In genomic region chr2:86695053-86695691, GRCh38 we compare ENCODE assay signal across 16 cellular contexts. TPM values are rescaled to one million over a fixed set of nuclear protein-coding genes. Genes with fewer than 3 reads are reported as not detected.
DNase-seq lines count a peak whose midpoint lies in the region; ATAC-seq lines count a peak whose summit lies in the region.
"Had no signal": no experiment of that assay in that cellular context is flagged by ENCODE, and none has a peak within 500 bp of the region (broad histone marks: within the 10 kb centered on the region; RNA-seq: fewer than 3 reads in every experiment).

No MANE protein-coding gene starts in this region.

- H4K8ac ChIP-seq in mesenchymal stem cell (ENCODE audit: low read length) = no peak overlapping the region

- H3K27ac ChIP-seq in mesenchymal stem cell (ENCODE audit: low read length, poor library complexity, severe bottlenecking) = no peak overlapping the region
- H3K27ac ChIP-seq: skin epidermis, tibial artery had no signal

- no peaks in the 10 kb centered on the region for H3K79me1 ChIP-seq in mesenchymal stem cell (replicated peaks; ENCODE audit: low read length, poor library complexity, severe bottlenecking)

- H2BK12ac ChIP-seq in mesenchymal stem cell (ENCODE audit: low read length in 2 of 2) = no peak overlapping the region

- H3K4ac ChIP-seq in mesenchymal stem cell (ENCODE audit: low read depth in 1 of 2, low read length in 2 of 2) = no peak overlapping the region

- no peak overlapping the region for H3K18ac ChIP-seq in mesenchymal stem cell (ENCODE audit: low read depth in 1 of 2, low read length in 2 of 2)

- H2AFZ ChIP-seq in mesenchymal stem cell (ENCODE audit: low read depth, low read length) = no peak overlapping the region

- no peak overlapping the region for H4K91ac ChIP-seq in mesenchymal stem cell (ENCODE audit: low read length)

- no peak overlapping the region for H3K4me3 ChIP-seq in mesenchymal stem cell (ENCODE audit: insufficient read depth in 1 of 2, low read depth in 1 of 2, low read length in 2 of 2)
- H3K4me3 ChIP-seq: skin epidermis, tibial artery had no signal

- no peak for ATAC-seq in GM18867 (IDR thresholded peaks at IDR 0.05; ENCODE audit: unreplicated experiment)
- ATAC-seq: left ventricle myocardium superior, Right ventricle myocardium inferior had no signal

- peak; percentile 4 for DNase-seq in EL
- peak; percentile 52 for DNase-seq in HT-29 (ENCODE audit: low spot score)
- peak; percentile 64 for DNase-seq in amniotic epithelial cell (ENCODE audit: low read depth)
- peak; percentile 8 for DNase-seq in mesenchymal stem cell
- no peak for DNase-seq in AG08395 (ENCODE audit: low spot score)
- DNase-seq in SKM-1 (lab: John Stamatoyannopoulos, UW; ENCODE audit: unreplicated experiment) = no peak
- no peak for DNase-seq in NCI-H345 (lab: John Stamatoyannopoulos, UW)
- DNase-seq: COR-L47; effector CD4-positive, alpha-beta T cell; glutamatergic neuron; left ventricle myocardium superior; NCI-H2171; tibial artery had no signal

- H2BK15ac ChIP-seq in mesenchymal stem cell (ENCODE audit: low read depth, poor library complexity, severe bottlenecking) = no peak overlapping the region

- no peak overlapping the region for H3K4me2 ChIP-seq in mesenchymal stem cell (ENCODE audit: low read length, poor library complexity, severe bottlenecking)

- H2AK5ac ChIP-seq in mesenchymal stem cell (ENCODE audit: low read length, severe bottlenecking) = no peak overlapping the region

- H3K27me3 ChIP-seq in mesenchymal stem cell (ENCODE audit: control insufficient read depth in 1 of 2, insufficient read depth in 1 of 2, low read length in 2 of 2) = no peaks in the 10 kb centered on the region
- H3K27me3 ChIP-seq: tibial artery had no signal

- no peak overlapping the region for H3K23ac ChIP-seq in mesenchymal stem cell (ENCODE audit: low read length in 2 of 2)

- no peak overlapping the region for H2BK5ac ChIP-seq in mesenchymal stem cell (ENCODE audit: low read depth, low read length, poor library complexity, severe bottlenecking)

- WGBS in mesenchymal stem cell = 61% methylated on average over 4 of the region's 9 CpGs

- peaks cover 16% of the 10 kb centered on the region for H3K9me3 ChIP-seq in mesenchymal stem cell (ENCODE audit: control insufficient read depth, low read length)
- H3K9me3 ChIP-seq: tibial artery had no signal

- no peak overlapping the region for H3K9ac ChIP-seq in mesenchymal stem cell (ENCODE audit: low read length)

- H2BK120ac ChIP-seq in mesenchymal stem cell (ENCODE audit: low read depth, low read length) = no peak overlapping the region

- no peaks in the 10 kb centered on the region for H3K36me3 ChIP-seq in mesenchymal stem cell (ENCODE audit: control insufficient read depth in 1 of 2, insufficient read depth in 2 of 2, low read depth in 1 of 2, low read length in 2 of 2)
- H3K36me3 ChIP-seq: tibial artery had no signal

- no peak overlapping the region for H3K14ac ChIP-seq in mesenchymal stem cell (ENCODE audit: low read length in 2 of 2)

- H3K4me1 ChIP-seq in mesenchymal stem cell (ENCODE audit: control insufficient read depth, insufficient read depth, low read depth, low read length) = no peaks in the 10 kb centered on the region

RNA-seq across cellular contexts. Expression of gene RMND5A, which starts 24.9 kb away (rescaled TPM):
- 33.1 and 39.6 TPM in 2 replicates for total RNA-seq in HT-29 (2014; rRNA removed; shearing (Covaris generic))
- polyA plus RNA-seq in mesenchymal stem cell (2013, experiment 1 of 2) = 9.3 TPM
- 9.9 TPM for polyA plus RNA-seq in mesenchymal stem cell (2013, experiment 2 of 2)

Comparison
In these comparisons a context has a peak if more than half of its experiments do, and no peak if none do; other contexts are left out.
1. DNase-seq: peak in EL (single experiment), HT-29 (single experiment), amniotic epithelial cell (single experiment) and mesenchymal stem cell (single experiment); none in AG08395 (single experiment), SKM-1 (single experiment) and NCI-H345 (single experiment).